Comparison of ENCODE assay signal across 8 cellular contexts in the genomic region with DNA sequence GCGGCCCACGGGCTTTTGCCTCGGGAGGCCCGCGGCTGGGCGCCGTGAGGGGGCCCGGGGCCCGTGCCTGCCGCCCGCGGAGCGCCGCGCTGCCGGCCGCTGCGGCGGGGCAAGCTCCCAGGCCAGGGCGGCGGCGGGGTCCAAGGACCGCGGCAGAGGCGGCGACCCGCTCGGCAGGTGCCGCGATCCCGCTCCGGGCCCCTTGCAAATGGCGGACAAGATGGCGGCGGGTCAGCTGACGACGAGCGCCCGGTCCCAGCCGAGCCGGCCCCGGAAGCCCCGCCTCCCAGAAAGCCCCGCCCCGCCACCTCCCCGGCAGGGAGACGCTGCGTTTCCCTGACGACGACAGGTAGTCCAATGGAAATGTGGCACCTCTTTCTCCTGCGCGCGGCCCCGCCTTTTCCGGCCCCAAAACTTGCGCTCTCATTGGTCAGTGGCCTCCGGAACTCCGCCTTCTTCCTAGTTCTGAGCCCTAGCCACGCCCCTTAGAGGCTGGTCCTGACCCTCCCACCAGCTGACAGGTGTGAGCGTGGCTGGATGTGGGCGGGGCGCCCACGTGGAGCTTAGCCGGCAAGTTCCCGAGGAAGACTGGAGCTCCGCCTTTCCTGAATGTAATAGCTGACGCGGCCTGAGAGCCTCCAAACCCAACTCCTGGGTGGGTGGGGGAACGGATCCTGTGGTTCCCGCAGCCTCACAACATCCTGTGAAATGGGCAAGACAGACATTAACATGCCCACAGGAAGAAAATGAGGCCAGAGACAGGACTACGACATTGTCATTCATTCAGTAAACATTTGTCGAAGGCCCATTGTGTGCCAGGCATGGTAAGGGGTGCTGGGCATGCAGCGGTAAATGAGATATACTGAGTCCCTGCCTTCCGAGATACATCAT.
DNase-seq lines count a peak whose midpoint lies in the region; ATAC-seq and TF ChIP-seq lines count a peak whose summit lies in the region.

A gene (minus strand): TSS at position 228 of the 891 bp plus-strand sequence. CDS start 232 bp downstream, outside the sequence.

- DNase-seq in AG09319 (ENCODE audit: extremely low read depth, low read depth) (peak; percentile 99), NCI-H446 treated with DMSO at 0.1 percent for 48 hours (lab: John Stamatoyannopoulos, UW) (peak; percentile 99), cerebellar cortex (ENCODE audit: low spot score) (peak; percentile 100), iris pigment epithelial cell (ENCODE audit: low read depth) (peak; percentile 100)
- DNase-seq in stimulated activated CD4-positive, alpha-beta T cell treated with anti-CD3 and anti-CD28 coated beads, Interleukin-12 subunit alpha, Interleukin-12 subunit beta, amount 100 ng/mL, for 24 hours (ENCODE audit: low read depth in 2 of 2) = peak; percentile 100

- TF ChIP-seq CTCF in AG09319 (IDR thresholded peaks at IDR 0.05; ENCODE audit: low read depth, low read length) = no peak

- ATAC-seq in GM19035 (IDR thresholded peaks at IDR 0.05; ENCODE audit: unreplicated experiment) (peak; percentile 87), HG03354 (IDR thresholded peaks at IDR 0.05; ENCODE audit: poor library complexity, severe bottlenecking, unreplicated experiment) (peak; percentile 88)
- ATAC-seq in activated CD4-positive, CD25-positive, alpha-beta regulatory T cell treated with anti-CD3 and anti-CD28 coated beads, Interleukin-2, amount 50 U/mL, for 24 hours = peak; percentile 90

Comparison
In these comparisons a context has a peak if more than half of its experiments do, and no peak if none do; other contexts are left out.
1. Peak in every context shown above with its lines: DNase-seq and ATAC-seq.